In the genomic region with DNA sequence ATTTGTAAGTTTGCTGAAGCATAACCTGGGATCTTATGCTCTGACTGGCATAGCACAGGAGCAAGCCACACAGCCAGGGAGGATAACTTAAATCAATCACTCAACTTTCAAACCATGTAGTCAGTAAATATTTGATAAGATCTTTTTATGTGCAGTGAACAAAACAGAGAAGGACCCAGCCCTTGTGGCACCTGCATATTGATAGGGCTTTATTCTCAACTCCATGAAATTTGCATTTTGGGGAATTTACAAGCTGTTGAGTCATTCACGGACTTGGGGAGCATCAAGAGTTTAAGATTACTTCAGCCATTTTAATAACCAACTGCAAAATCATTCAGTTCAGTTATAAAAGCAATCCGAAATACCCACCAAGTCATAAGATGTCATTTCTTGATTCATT, we compare ENCODE assay signal across 31 cellular contexts.
"Had no signal": no experiment of that assay in that cellular context is flagged by ENCODE, and none has a peak within 500 bp of the region (broad histone marks: within the 10 kb centered on the region; RNA-seq: fewer than 3 reads in every experiment).

No MANE protein-coding gene starts in this region.

- H3K9me3 Mint-ChIP-seq: activated CD4-positive, alpha-beta memory T cell treated with anti-CD3 and anti-CD28 coated beads, Interleukin-2, amount 10 ng/mL, durations not matched to agents 7 days and 5 days; activated CD4-positive, alpha-beta T cell treated with anti-CD3 and anti-CD28 coated beads, Interleukin-2, amount 10 ng/mL, durations not matched to agents 7 days and 5 days; activated T-cell treated with anti-CD3 and anti-CD28 coated beads, Interleukin-2, amount 50 U/mL, for 24 hours; activated T-cell treated with anti-CD3 and anti-CD28 coated beads, Interleukin-2, amount 50 U/mL, for 72 hours; effector memory CD8-positive, alpha-beta T cell; T-helper 2 cell treated with Interferon-gamma antibody and Interleukin-4, amounts not matched to agents 5 μg/mL and 100 μg/mL, for 36 hours had no signal

- H3K9me3 ChIP-seq: body of pancreas, esophagus squamous epithelium, gastroesophageal sphincter, heart right ventricle had no signal

- H3K4me1 Mint-ChIP-seq: activated CD4-positive, alpha-beta memory T cell treated with anti-CD3 and anti-CD28 coated beads, Interleukin-2, amount 10 ng/mL, durations not matched to agents 7 days and 5 days; activated CD4-positive, alpha-beta T cell treated with anti-CD3 and anti-CD28 coated beads for 36 hours; activated CD4-positive, alpha-beta T cell treated with anti-CD3 and anti-CD28 coated beads, Interleukin-2, amount 10 ng/mL, durations not matched to agents 7 days and 5 days had no signal

- H3K4me3 Mint-ChIP-seq: activated CD4-positive, alpha-beta memory T cell treated with anti-CD3 and anti-CD28 coated beads, Interleukin-2, amount 10 ng/mL, durations not matched to agents 7 days and 5 days; activated CD4-positive, alpha-beta T cell treated with anti-CD3 and anti-CD28 coated beads for 36 hours; activated CD4-positive, alpha-beta T cell treated with anti-CD3 and anti-CD28 coated beads, Interleukin-2, amount 10 ng/mL, durations not matched to agents 7 days and 5 days; activated naive CD8-positive, alpha-beta T cell; activated T-cell treated with anti-CD3 and anti-CD28 coated beads, Interleukin-2, amount 50 U/mL, for 24 hours; activated T-cell treated with anti-CD3 and anti-CD28 coated beads, Interleukin-2, amount 50 U/mL, for 72 hours; effector memory CD8-positive, alpha-beta T cell; T-helper 2 cell treated with Interferon-gamma antibody and Interleukin-4, amounts not matched to agents 5 μg/mL and 100 μg/mL, for 36 hours had no signal

- DNase-seq: activated CD4-positive, alpha-beta memory T cell treated with anti-CD3 and anti-CD28 coated beads, Interleukin-2, amount 10 ng/mL, durations not matched to agents 7 days and 5 days; activated CD4-positive, alpha-beta T cell treated with anti-CD3 and anti-CD28 coated beads for 36 hours; activated CD4-positive, alpha-beta T cell treated with anti-CD3 and anti-CD28 coated beads, Interleukin-2, amount 10 ng/mL, durations not matched to agents 7 days and 5 days; activated CD4-positive, alpha-beta T cell treated with anti-CD3 and anti-CD28 coated beads, Interleukin-2, amount 50 U/mL, for 4 hours; activated CD4-positive, CD25-positive, alpha-beta regulatory T cell; activated CD4-positive, CD25-positive, alpha-beta regulatory T cell treated with anti-CD3 and anti-CD28 coated beads, Interleukin-2, amount 50 U/mL, for 72 hours; activated CD8-positive, alpha-beta memory T cell treated with anti-CD3 and anti-CD28 coated beads, Interleukin-2, amount 50 U/mL, for 48 hours; activated effector memory CD4-positive, alpha-beta T cell treated with Interleukin-2 at 50 U/mL for 16 hours; activated gamma-delta T cell treated with Interleukin-2 at 50 U/mL for 16 hours; activated naive CD4-positive, alpha-beta T cell treated with anti-CD3 and anti-CD28 coated beads, Interleukin-2, amount 50 U/mL, for 16 hours; activated naive CD4-positive, alpha-beta T cell treated with Interleukin-2 at 50 U/mL for 16 hours; activated T-cell treated with anti-CD3 and anti-CD28 coated beads for 4 hours; activated T-cell treated with anti-CD3 and anti-CD28 coated beads, Interleukin-2, amount 50 U/mL, for 24 hours; activated T-cell treated with anti-CD3 and anti-CD28 coated beads, Interleukin-2, amount 50 U/mL, for 72 hours; amniotic stem cell; anterior cingulate cortex; body of pancreas; caudate nucleus; cortex of kidney; dermis blood vessel endothelial cell; effector CD4-positive, alpha-beta T cell; effector memory CD8-positive, alpha-beta T cell; erythroblast; esophagus squamous epithelium; foreskin melanocyte; heart right ventricle; T1000 had no signal

- H3K36me3 Mint-ChIP-seq: activated naive CD8-positive, alpha-beta T cell had no signal

- H3K27ac Mint-ChIP-seq: activated CD4-positive, alpha-beta memory T cell treated with anti-CD3 and anti-CD28 coated beads, Interleukin-2, amount 10 ng/mL, durations not matched to agents 7 days and 5 days; activated CD4-positive, alpha-beta T cell treated with anti-CD3 and anti-CD28 coated beads for 36 hours; activated CD4-positive, alpha-beta T cell treated with anti-CD3 and anti-CD28 coated beads, Interleukin-2, amount 10 ng/mL, durations not matched to agents 7 days and 5 days; activated naive CD8-positive, alpha-beta T cell; activated T-cell treated with anti-CD3 and anti-CD28 coated beads, Interleukin-2, amount 50 U/mL, for 24 hours; activated T-cell treated with anti-CD3 and anti-CD28 coated beads, Interleukin-2, amount 50 U/mL, for 72 hours; effector memory CD8-positive, alpha-beta T cell; T-helper 2 cell treated with Interferon-gamma antibody and Interleukin-4, amounts not matched to agents 5 μg/mL and 100 μg/mL, for 36 hours had no signal

- H3K27me3 ChIP-seq: body of pancreas, esophagus squamous epithelium, gastroesophageal sphincter, hepatocyte had no signal

- H3K27ac ChIP-seq: body of pancreas, esophagus squamous epithelium, gastroesophageal sphincter, heart right ventricle, hepatocyte had no signal

- H3K4me1 ChIP-seq: body of pancreas, esophagus squamous epithelium, gastroesophageal sphincter, heart right ventricle had no signal

- ATAC-seq: activated CD4-positive, alpha-beta T cell treated with anti-CD3 and anti-CD28 coated beads for 36 hours; body of pancreas; effector memory CD8-positive, alpha-beta T cell; gastroesophageal sphincter; heart right ventricle had no signal

- H3K4me3 ChIP-seq: body of pancreas, esophagus squamous epithelium, gastroesophageal sphincter, heart right ventricle, hepatocyte had no signal

- H3K36me3 ChIP-seq: esophagus squamous epithelium, gastroesophageal sphincter, heart right ventricle had no signal
